In the genomic region with DNA sequence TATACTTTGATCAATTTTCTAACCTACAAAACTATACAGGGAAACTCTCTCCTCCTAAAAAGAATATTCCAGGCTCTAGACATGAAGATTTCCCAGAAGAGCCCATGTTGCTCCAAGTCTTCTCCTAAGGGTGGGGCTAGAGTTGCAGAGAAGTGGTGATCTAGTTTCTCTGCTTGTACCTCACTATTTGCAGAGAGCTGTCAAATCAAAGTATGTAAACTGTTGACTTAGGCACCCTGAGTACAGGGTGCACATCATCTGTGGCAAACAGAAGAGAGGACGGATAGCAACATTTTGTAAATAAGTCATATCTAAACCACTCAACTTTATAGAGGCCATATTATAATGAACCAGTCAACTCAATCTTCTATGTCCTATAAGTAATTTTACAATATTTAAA, we compare ENCODE assay signal across 22 cellular contexts.
DNase-seq lines count a peak whose midpoint lies in the region; FAIRE-seq and TF ChIP-seq lines count a peak whose summit lies in the region.
"Had no signal": no experiment of that assay in that cellular context is flagged by ENCODE, and none has a peak within 500 bp of the region (broad histone marks: within the 10 kb centered on the region; RNA-seq: fewer than 3 reads in every experiment).

No MANE protein-coding gene starts in this region.

- POLR2A ChIA-PET in H1 (lab: Charles Lee; ENCODE audit: partially characterized antibody), result no interaction called here

- peak; percentile 10 to 27; a peak in 1 of 4 replicates for TF ChIP-seq RAD21 in H1 (IDR thresholded peaks at IDR 0.05 in 1 of 2, conservative IDR thresholded peaks at IDR 0.05 in 1 of 2; ENCODE audit: low read depth in 2 of 2, low read length in 2 of 2)

- no peak overlapping the region for H3K14ac ChIP-seq in H1 (ENCODE audit: insufficient read length)

- H3K23ac ChIP-seq in H1 (ENCODE audit: insufficient read length), result no peak overlapping the region

- no peak overlapping the region for H3K4me3 ChIP-seq in H1 (ENCODE audit: extremely low read depth in 1 of 4, insufficient read depth in 2 of 4, low read depth in 3 of 4, low read length in 4 of 4)
- H3K4me3 ChIP-seq in iPS-20b (ENCODE audit: low read length), result no peak overlapping the region
- H3K4me3 ChIP-seq: BLaER1 had no signal

- no peak for TF ChIP-seq EP300 in H1 (IDR thresholded peaks at IDR 0.05; ENCODE audit: borderline replicate concordance in 1 of 2, low read depth in 2 of 2, low read length in 2 of 2)

- no peaks in the 10 kb centered on the region for H4K20me1 ChIP-seq in H1 (replicated peaks in 1 of 2; ENCODE audit: control insufficient read depth in 1 of 2, insufficient read depth in 2 of 2, low read length in 2 of 2)
- H4K20me1 ChIP-seq: BLaER1 had no signal

- no peaks in the 10 kb centered on the region for H3K36me3 Mint-ChIP-seq in osteocyte (ENCODE audit: unreplicated experiment)
- H3K36me3 Mint-ChIP-seq: CD14-positive monocyte; CD8-positive, alpha-beta memory T cell had no signal

- no peak overlapping the region for H2BK15ac ChIP-seq in H1 (ENCODE audit: low read length)

- H3K27ac Mint-ChIP-seq in osteocyte (ENCODE audit: unreplicated experiment), result no peak overlapping the region
- H3K27ac Mint-ChIP-seq: B cell; CD14-positive monocyte; CD4-positive, alpha-beta T cell; CD8-positive, alpha-beta memory T cell had no signal

- H3K27ac ChIP-seq in C4-2B (no peak overlapping the region), H1 (ENCODE audit: low read depth, low read length) (no peak overlapping the region), iPS-20b (ENCODE audit: low read length) (peak overlapping the region; percentile 30)
- H3K27ac ChIP-seq: BLaER1 had no signal

- no peak overlapping the region for H3K4ac ChIP-seq in H1 (replicated peaks; ENCODE audit: insufficient read length, low read depth, low read length)

- H2BK12ac ChIP-seq in H1 (ENCODE audit: low read depth, low read length), result no peak overlapping the region

- H3K56ac ChIP-seq in H1 (replicated peaks; ENCODE audit: insufficient read length, low read depth, low read length), result no peak overlapping the region

- H2BK5ac ChIP-seq in H1 (ENCODE audit: low read depth, low read length), result no peak overlapping the region; the same call in 1 of the 2 replicates

- H3K4me1 ChIP-seq in H1 (replicated peaks in 1 of 4; ENCODE audit: control insufficient read depth in 3 of 4, insufficient read depth in 4 of 4, low read length in 3 of 4), result peaks cover 0 to 11% (median under 1%) of the 10 kb centered on the region in 4 experiments; a peak in 1 of 7 replicates
- peaks cover 20% of the 10 kb centered on the region; the same call in 1 of the 2 replicates for H3K4me1 ChIP-seq in iPS-20b (ENCODE audit: insufficient read depth, low read length)
- H3K4me1 ChIP-seq: BLaER1 had no signal

- no peak overlapping the region for H2BK120ac ChIP-seq in H1 (replicated peaks; ENCODE audit: low read depth, low read length)

- no peak overlapping the region for H2BK20ac ChIP-seq in H1 (ENCODE audit: low read length)

- peak; percentile 16 for DNase-seq in DMS53 treated with DMSO at 0.1 percent for 48 hours (lab: John Stamatoyannopoulos, UW; ENCODE audit: unreplicated experiment)
- no peak for DNase-seq in H1 (ENCODE audit: low read depth in 1 of 2, low spot score in 2 of 2)
- DNase-seq in osteocyte (ENCODE audit: extremely low spot score, unreplicated experiment), result no peak
- no peak for DNase-seq in RPMI8226
- no peak for DNase-seq in activated T-cell treated with anti-CD3 and anti-CD28 coated beads, Interleukin-2, amount 50 U/mL, for 1 hour
- no peak for DNase-seq in NCI-H2107 (lab: John Stamatoyannopoulos, UW)
- DNase-seq: CD4-positive, alpha-beta T cell; CD8-positive, alpha-beta memory T cell; DMS 273 treated with DMSO at 0.1 percent for 48 hours; DND-41; GOT3; H7; HCEC 1CT had no signal

- H3K18ac ChIP-seq in H1 (ENCODE audit: extremely low read depth, low read length), result no peak overlapping the region

- peaks cover 34% of the 10 kb centered on the region for H3K9me3 Mint-ChIP-seq in osteocyte (ENCODE audit: unreplicated experiment)

- no peaks in the 10 kb centered on the region for H3K27me3 Mint-ChIP-seq in osteocyte (ENCODE audit: unreplicated experiment)
- H3K27me3 Mint-ChIP-seq: B cell; CD4-positive, alpha-beta T cell; CD8-positive, alpha-beta memory T cell had no signal

- H2AFZ ChIP-seq in H1 (ENCODE audit: low read length), result no peak overlapping the region

- H3K79me2 ChIP-seq in H1 (ENCODE audit: control insufficient read depth in 1 of 2, insufficient read depth in 2 of 2, low read length in 2 of 2), result 0 out of 4 replicates have a peak, but pooled peaks cover 0 to 6% of the 10 kb centered on the region in 2 experiments

- no peaks in the 10 kb centered on the region for H3K23me2 ChIP-seq in H1 (ENCODE audit: low read depth, low read length)

- H3K27me3 ChIP-seq in H1 (replicated peaks in 1 of 4; ENCODE audit: control insufficient read depth in 3 of 4, extremely low read depth in 1 of 4, insufficient read depth in 3 of 4, low read length in 3 of 4) (no peaks in the 10 kb centered on the region), iPS-20b (ENCODE audit: insufficient read depth, low read length) (no peaks in the 10 kb centered on the region)
- H3K27me3 ChIP-seq: BLaER1 had no signal

- FAIRE-seq in H1 (lab: Jason Lieb, UNC), result no peak
- FAIRE-seq: A204.1, D721Med, G401.6, GM12892 had no signal

- H3K9me3 ChIP-seq in H1 (ENCODE audit: insufficient read depth in 2 of 2, low read depth in 1 of 2, low read length in 1 of 2) (peaks cover 0 to 8% of the 10 kb centered on the region in 2 experiments; a peak in 1 of 4 replicates), iPS-20b (ENCODE audit: insufficient read depth, low read depth, low read length) (peaks cover 13% of the 10 kb centered on the region; the same call in 1 of the 2 replicates)
- H3K9me3 ChIP-seq: BLaER1 had no signal

- H3K36me3 ChIP-seq in H1 (ENCODE audit: control insufficient read depth in 2 of 4, insufficient read depth in 4 of 4, low read length in 3 of 4) (peaks cover 0 to 4% (median 0%) of the 10 kb centered on the region in 4 experiments; a peak in 2 of 8 replicates), iPS-20b (ENCODE audit: insufficient read depth, low read depth, low read length) (peaks cover 3% of the 10 kb centered on the region; the same call in 1 of the 2 replicates)
- H3K36me3 ChIP-seq: BLaER1 had no signal

- TF ChIP-seq CTCF in C4-2B (conservative IDR thresholded peaks at IDR 0.05) (peak; percentile 71), H1 (IDR thresholded peaks at IDR 0.05; ENCODE audit: control extremely low read depth in 1 of 3, insufficient read depth in 1 of 3, low read depth in 1 of 3, low read length in 3 of 3) (no peak), osteocyte (IDR thresholded peaks at IDR 0.05) (no peak)

- no peaks in the 10 kb centered on the region for H3K79me1 ChIP-seq in H1 (ENCODE audit: low read depth, low read length)

- TF ChIP-seq POLR2A in H1 (IDR thresholded peaks at IDR 0.05; ENCODE audit: control extremely low read depth in 1 of 2, low read depth in 2 of 2, low read length in 2 of 2), result no peak

- H4K8ac ChIP-seq in H1 (ENCODE audit: extremely low read depth, insufficient read depth, low read length), result no peak overlapping the region

- no peak overlapping the region for H4K5ac ChIP-seq in H1 (ENCODE audit: insufficient read length, low read depth, low read length)

- H3K9ac ChIP-seq in H1 (replicated peaks in 1 of 4; ENCODE audit: extremely low read depth in 1 of 4, low read depth in 3 of 4, low read length in 3 of 4), result no peak overlapping the region
- no peak overlapping the region for H3K9ac ChIP-seq in iPS-20b (ENCODE audit: low read depth, low read length)
- H3K9ac ChIP-seq: BLaER1 had no signal

- H3K4me3 Mint-ChIP-seq in osteocyte (ENCODE audit: unreplicated experiment), result no peak overlapping the region
- H3K4me3 Mint-ChIP-seq: B cell; CD14-positive monocyte; CD4-positive, alpha-beta T cell; CD8-positive, alpha-beta memory T cell had no signal

- no peak overlapping the region for H3K4me2 ChIP-seq in H1 (ENCODE audit: insufficient read depth in 1 of 2, low read depth in 2 of 2, low read length in 2 of 2)
- H3K4me2 ChIP-seq: BLaER1 had no signal

- H2AK5ac ChIP-seq in H1 (ENCODE audit: low read depth, low read length), result no peak overlapping the region

- peak overlapping the region; percentile 4 for H4K91ac ChIP-seq in H1 (replicated peaks; ENCODE audit: insufficient read length, low read length)

- 90% methylated on average over 1 of the region's 1 CpG; no CpG with 5 or more reads in 1 of the 2 experiments for WGBS in H1 (ENCODE audit: extremely low coverage in 1 of 2, insufficient coverage in 1 of 2, insufficient read length in 1 of 2, insufficient replicate concordance in 2 of 2, low coverage in 1 of 2, low lambda C conversion rate in 2 of 2, missing lambda C conversion rate in 1 of 2), 2 experiments

- CTCF ChIA-PET in H1 (lab: Charles Lee; ENCODE audit: partially characterized antibody), result no interaction called here

- H3K4me1 Mint-ChIP-seq in osteocyte (ENCODE audit: unreplicated experiment), result no peaks in the 10 kb centered on the region
- H3K4me1 Mint-ChIP-seq: CD14-positive monocyte; CD8-positive, alpha-beta memory T cell had no signal

TF ChIP-seq in H1, 55 proteins besides CTCF, POLR2A, EP300 and RAD21 (continues in another document):
- TF ChIP-seq, protein P1, sequence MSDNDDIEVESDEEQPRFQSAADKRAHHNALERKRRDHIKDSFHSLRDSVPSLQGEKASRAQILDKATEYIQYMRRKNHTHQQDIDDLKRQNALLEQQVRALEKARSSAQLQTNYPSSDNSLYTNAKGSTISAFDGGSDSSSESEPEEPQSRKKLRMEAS (IDR thresholded peaks at IDR 0.05), result no peak
- TF ChIP-seq SP2 (IDR thresholded peaks at IDR 0.05; ENCODE audit: low read length) (no peak), TCF12 (IDR thresholded peaks at IDR 0.05; ENCODE audit: low read depth, low read length) (no peak), MAFK (IDR thresholded peaks at IDR 0.05; ENCODE audit: low read depth, low read length) (no peak)
- TF ChIP-seq, protein P2, sequence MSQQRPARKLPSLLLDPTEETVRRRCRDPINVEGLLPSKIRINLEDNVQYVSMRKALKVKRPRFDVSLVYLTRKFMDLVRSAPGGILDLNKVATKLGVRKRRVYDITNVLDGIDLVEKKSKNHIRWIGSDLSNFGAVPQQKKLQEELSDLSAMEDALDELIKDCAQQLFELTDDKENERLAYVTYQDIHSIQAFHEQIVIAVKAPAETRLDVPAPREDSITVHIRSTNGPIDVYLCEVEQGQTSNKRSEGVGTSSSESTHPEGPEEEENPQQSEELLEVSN (IDR thresholded peaks at IDR 0.05), result no peak
- TF ChIP-seq, protein P3, sequence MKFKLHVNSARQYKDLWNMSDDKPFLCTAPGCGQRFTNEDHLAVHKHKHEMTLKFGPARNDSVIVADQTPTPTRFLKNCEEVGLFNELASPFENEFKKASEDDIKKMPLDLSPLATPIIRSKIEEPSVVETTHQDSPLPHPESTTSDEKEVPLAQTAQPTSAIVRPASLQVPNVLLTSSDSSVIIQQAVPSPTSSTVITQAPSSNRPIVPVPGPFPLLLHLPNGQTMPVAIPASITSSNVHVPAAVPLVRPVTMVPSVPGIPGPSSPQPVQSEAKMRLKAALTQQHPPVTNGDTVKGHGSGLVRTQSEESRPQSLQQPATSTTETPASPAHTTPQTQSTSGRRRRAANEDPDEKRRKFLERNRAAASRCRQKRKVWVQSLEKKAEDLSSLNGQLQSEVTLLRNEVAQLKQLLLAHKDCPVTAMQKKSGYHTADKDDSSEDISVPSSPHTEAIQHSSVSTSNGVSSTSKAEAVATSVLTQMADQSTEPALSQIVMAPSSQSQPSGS (IDR thresholded peaks at IDR 0.05; ENCODE audit: low read length), result no peak
